14 cellular contexts compared by ENCODE assay signal in the genomic region with DNA sequence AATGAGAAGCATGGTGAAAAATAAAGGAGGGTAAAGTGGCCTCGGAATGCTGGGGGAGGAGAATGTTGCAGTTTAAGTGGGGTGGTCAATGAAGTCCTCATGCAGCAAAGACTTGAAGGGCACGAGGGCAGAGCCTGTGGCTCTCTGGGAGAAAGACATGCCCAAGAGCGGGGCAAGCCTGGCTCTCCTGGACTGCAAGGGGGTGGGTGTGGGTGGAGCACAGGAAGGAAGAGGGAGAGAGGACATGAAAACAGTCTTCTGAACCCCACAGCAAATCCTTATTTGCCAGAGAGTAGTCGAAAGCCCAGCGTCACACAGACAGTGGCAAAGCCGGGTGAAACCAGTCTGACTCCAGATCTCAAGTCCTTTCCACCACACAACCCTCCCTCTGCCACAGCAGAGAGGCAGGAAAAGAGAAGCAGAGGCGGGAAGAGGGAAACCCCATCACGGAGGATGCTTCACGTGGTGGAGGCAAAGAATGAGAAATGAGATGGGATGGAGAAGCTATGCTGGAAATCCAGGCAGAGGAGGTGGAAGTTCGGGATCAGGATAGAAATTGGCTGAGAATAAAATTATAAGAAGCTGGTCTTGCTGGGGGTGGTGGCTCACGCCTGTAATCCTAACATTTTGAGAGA.
"Had no signal": no experiment of that assay in that cellular context is flagged by ENCODE, and none has a peak within 500 bp of the region (broad histone marks: within the 10 kb centered on the region; RNA-seq: fewer than 3 reads in every experiment).

No MANE protein-coding gene starts in this region.

- H3K4me2 ChIP-seq: hepatocyte had no signal

- H2AFZ ChIP-seq: hepatocyte had no signal

- H3K79me2 ChIP-seq: hepatocyte had no signal

- DNase-seq: activated CD4-positive, alpha-beta T cell treated with anti-CD3 and anti-CD28 coated beads for 1 hour; activated CD4-positive, alpha-beta T cell treated with anti-CD3 and anti-CD28 coated beads, Interleukin-2, amount 50 U/mL, for 4 hours; activated naive CD4-positive, alpha-beta T cell treated with Interleukin-2 at 50 U/mL for 16 hours; kidney; left ventricle myocardium inferior; naive thymus-derived CD8-positive, alpha-beta T cell; stimulated activated naive CD8-positive, alpha-beta T cell treated with anti-CD3 and anti-CD28 coated beads, Interleukin-15, Interleukin-2, amounts not matched to agents 100 U/mL and 50 U/mL, for 24 hours had no signal

- H3K27ac ChIP-seq: ascending aorta, cardiac muscle cell, hepatocyte, left ventricle myocardium inferior had no signal

- H3K27ac Mint-ChIP-seq: activated T-helper 17 cell treated with anti-CD3 and anti-CD28 coated beads, Interleukin-2, amount 50 U/mL, for 72 hours; memory B cell; naive thymus-derived CD8-positive, alpha-beta T cell had no signal

- ATAC-seq: activated T-helper 17 cell treated with anti-CD3 and anti-CD28 coated beads, Interleukin-2, amount 50 U/mL, for 72 hours; esophagus mucosa; naive thymus-derived CD8-positive, alpha-beta T cell; stimulated activated naive CD8-positive, alpha-beta T cell treated with anti-CD3 and anti-CD28 coated beads, Interleukin-15, Interleukin-2, amounts not matched to agents 100 U/mL and 50 U/mL, for 24 hours had no signal

- H3K4me3 ChIP-seq: ascending aorta, cardiac muscle cell, hepatocyte, left ventricle myocardium inferior, skin epidermis had no signal

- H3K27me3 ChIP-seq: ascending aorta, cardiac muscle cell, hepatocyte had no signal

- H3K9me3 ChIP-seq: ascending aorta, left ventricle myocardium inferior had no signal

- H3K9me3 Mint-ChIP-seq: activated T-helper 17 cell treated with anti-CD3 and anti-CD28 coated beads, Interleukin-2, amount 50 U/mL, for 72 hours had no signal

- H3K4me1 ChIP-seq: ascending aorta had no signal

- H3K27me3 Mint-ChIP-seq: activated T-helper 17 cell treated with anti-CD3 and anti-CD28 coated beads, Interleukin-2, amount 50 U/mL, for 72 hours; memory B cell had no signal

- H3K4me3 Mint-ChIP-seq: activated T-helper 17 cell treated with anti-CD3 and anti-CD28 coated beads, Interleukin-2, amount 50 U/mL, for 72 hours; memory B cell; naive thymus-derived CD8-positive, alpha-beta T cell had no signal

- H3K36me3 ChIP-seq: cardiac muscle cell had no signal

- H3K4me1 Mint-ChIP-seq: activated T-helper 17 cell treated with anti-CD3 and anti-CD28 coated beads, Interleukin-2, amount 50 U/mL, for 72 hours; memory B cell; naive thymus-derived CD8-positive, alpha-beta T cell had no signal
